19 cellular contexts compared by ENCODE assay signal in genomic region chr1:184053881-184054280, GRCh38. TPM values are rescaled to one million over a fixed set of nuclear protein-coding genes. Genes with fewer than 3 reads are reported as not detected.
DNase-seq lines count a peak whose midpoint lies in the region; ATAC-seq and TF ChIP-seq lines count a peak whose summit lies in the region.
"Had no signal": no experiment of that assay in that cellular context is flagged by ENCODE, and none has a peak within 500 bp of the region (broad histone marks: within the 10 kb centered on the region; RNA-seq: fewer than 3 reads in every experiment).

No MANE protein-coding gene starts in this region.

- H3K27ac Mint-ChIP-seq in stimulated activated naive CD8-positive, alpha-beta T cell treated with anti-CD3 and anti-CD28 coated beads, Interleukin-15, Interleukin-2, amounts not matched to agents 100 ng/mL and 50 ng/mL, for 24 hours: no peak overlapping the region
- no peak overlapping the region for H3K27ac Mint-ChIP-seq in activated naive CD8-positive, alpha-beta T cell treated with anti-CD3 and anti-CD28 coated beads, Interleukin-2, amount 50 U/mL, for 24 hours
- no peak overlapping the region for H3K27ac Mint-ChIP-seq in type B pancreatic cell
- H3K27ac Mint-ChIP-seq in activated CD4-positive, alpha-beta memory T cell treated with anti-CD3 and anti-CD28 coated beads, Interleukin-2, amount 10 ng/mL, durations not matched to agents 7 days and 5 days: no peak overlapping the region
- H3K27ac Mint-ChIP-seq: H9 had no signal

- peaks cover 3% of the 10 kb centered on the region; the same call in 1 of the 2 replicates for H3K36me3 ChIP-seq in Karpas-422 (ENCODE audit: insufficient read depth, low read length)
- H3K36me3 ChIP-seq: BE2C had no signal

- POLR2A ChIA-PET in activated CD4-positive, alpha-beta memory T cell treated with anti-CD3 and anti-CD28 coated beads, Interleukin-2, amount 10 ng/mL, durations not matched to agents 7 days and 5 days (lab: Charles Lee): no interaction called here

- H3K9me2 ChIP-seq in Karpas-422 (replicated peaks; ENCODE audit: insufficient read depth, low read length): no peaks in the 10 kb centered on the region

- no peaks in the 10 kb centered on the region for H3K9me3 ChIP-seq in Karpas-422 (ENCODE audit: low read length)
- H3K9me3 ChIP-seq: BE2C, gastrocnemius medialis, left ventricle myocardium inferior, spleen, tibial nerve had no signal

- no peak overlapping the region for H3K4me3 ChIP-seq in Karpas-422 (ENCODE audit: low read length)
- H3K4me3 ChIP-seq: gastrocnemius medialis, left ventricle myocardium inferior, spleen, tibial nerve had no signal

- no peak overlapping the region for H3K27ac ChIP-seq in Karpas-422 (ENCODE audit: low read length)
- H3K27ac ChIP-seq: gastrocnemius medialis, left ventricle myocardium inferior, spleen, tibial nerve had no signal

- peaks cover 13% of the 10 kb centered on the region for H3K27me3 Mint-ChIP-seq in stimulated activated naive CD8-positive, alpha-beta T cell treated with anti-CD3 and anti-CD28 coated beads, Interleukin-15, Interleukin-2, amounts not matched to agents 100 ng/mL and 50 ng/mL, for 24 hours
- H3K27me3 Mint-ChIP-seq in activated naive CD8-positive, alpha-beta T cell treated with anti-CD3 and anti-CD28 coated beads, Interleukin-2, amount 50 U/mL, for 24 hours: peaks cover 7% of the 10 kb centered on the region
- peaks cover 5% of the 10 kb centered on the region for H3K27me3 Mint-ChIP-seq in type B pancreatic cell
- peaks cover 16% of the 10 kb centered on the region for H3K27me3 Mint-ChIP-seq in activated CD4-positive, alpha-beta memory T cell treated with anti-CD3 and anti-CD28 coated beads, Interleukin-2, amount 10 ng/mL, durations not matched to agents 7 days and 5 days

- no peaks in the 10 kb centered on the region for H4K20me1 ChIP-seq in Karpas-422 (ENCODE audit: insufficient read depth, low read depth, low read length)

- peaks cover 7% of the 10 kb centered on the region; the same call in 1 of the 2 replicates for H3K79me2 ChIP-seq in Karpas-422 (ENCODE audit: low read length)

- ATAC-seq in stimulated activated naive CD8-positive, alpha-beta T cell treated with anti-CD3 and anti-CD28 coated beads, Interleukin-15, Interleukin-2, amounts not matched to agents 100 U/mL and 50 U/mL, for 24 hours: no peak
- ATAC-seq in activated naive CD8-positive, alpha-beta T cell treated with anti-CD3 and anti-CD28 coated beads, Interleukin-2, amount 50 U/mL, for 24 hours: no peak
- ATAC-seq in omental fat pad (ENCODE audit: low FRiP score): no peak
- ATAC-seq: gastrocnemius medialis had no signal

- H3K9me3 Mint-ChIP-seq in stimulated activated naive CD8-positive, alpha-beta T cell treated with anti-CD3 and anti-CD28 coated beads, Interleukin-15, Interleukin-2, amounts not matched to agents 100 ng/mL and 50 ng/mL, for 24 hours: peaks cover 7% of the 10 kb centered on the region
- no peaks in the 10 kb centered on the region for H3K9me3 Mint-ChIP-seq in activated naive CD8-positive, alpha-beta T cell treated with anti-CD3 and anti-CD28 coated beads, Interleukin-2, amount 50 U/mL, for 24 hours
- no peaks in the 10 kb centered on the region for H3K9me3 Mint-ChIP-seq in type B pancreatic cell
- H3K9me3 Mint-ChIP-seq in activated CD4-positive, alpha-beta memory T cell treated with anti-CD3 and anti-CD28 coated beads, Interleukin-2, amount 10 ng/mL, durations not matched to agents 7 days and 5 days: no peaks in the 10 kb centered on the region
- H3K9me3 Mint-ChIP-seq: H9 had no signal

- H3K4me1 ChIP-seq in Karpas-422 (ENCODE audit: low read length): peaks cover 18% of the 10 kb centered on the region

- H3K4me2 ChIP-seq in Karpas-422 (ENCODE audit: low read depth, low read length, poor library complexity, severe bottlenecking): peak overlapping the region; percentile 4

- no peak overlapping the region for H2AFZ ChIP-seq in Karpas-422 (ENCODE audit: low read length)

- CTCF ChIA-PET in activated CD4-positive, alpha-beta memory T cell treated with anti-CD3 and anti-CD28 coated beads, Interleukin-2, amount 10 ng/mL, durations not matched to agents 7 days and 5 days (lab: Charles Lee): no interaction called here

- H3K9ac ChIP-seq in Karpas-422 (ENCODE audit: low read length): no peak overlapping the region

- TF ChIP-seq CTCF in type B pancreatic cell (conservative IDR thresholded peaks at IDR 0.05) (no peak), omental fat pad (IDR thresholded peaks at IDR 0.05) (no peak)

- H3K4me1 Mint-ChIP-seq in stimulated activated naive CD8-positive, alpha-beta T cell treated with anti-CD3 and anti-CD28 coated beads, Interleukin-15, Interleukin-2, amounts not matched to agents 100 ng/mL and 50 ng/mL, for 24 hours (ENCODE audit: low read depth): peaks cover 48% of the 10 kb centered on the region
- H3K4me1 Mint-ChIP-seq in activated naive CD8-positive, alpha-beta T cell treated with anti-CD3 and anti-CD28 coated beads, Interleukin-2, amount 50 U/mL, for 24 hours: peaks cover 49% of the 10 kb centered on the region
- H3K4me1 Mint-ChIP-seq in type B pancreatic cell (ENCODE audit: unreplicated experiment): peaks cover 22% of the 10 kb centered on the region
- peaks cover 35% of the 10 kb centered on the region for H3K4me1 Mint-ChIP-seq in activated CD4-positive, alpha-beta memory T cell treated with anti-CD3 and anti-CD28 coated beads, Interleukin-2, amount 10 ng/mL, durations not matched to agents 7 days and 5 days

- no peak for DNase-seq in stimulated activated naive CD8-positive, alpha-beta T cell treated with anti-CD3 and anti-CD28 coated beads, Interleukin-15, Interleukin-2, amounts not matched to agents 100 U/mL and 50 U/mL, for 24 hours
- DNase-seq in Karpas-422 (no peak), type B pancreatic cell (ENCODE audit: extremely low spot score, unreplicated experiment) (no peak), omental fat pad (ENCODE audit: low spot score) (no peak), globus pallidus (ENCODE audit: low spot score) (no peak)
- no peak for DNase-seq in activated naive CD8-positive, alpha-beta T cell treated with anti-CD3 and anti-CD28 coated beads, Interleukin-2, amount 50 U/mL, for 24 hours
- DNase-seq in activated CD4-positive, alpha-beta memory T cell treated with anti-CD3 and anti-CD28 coated beads, Interleukin-2, amount 10 ng/mL, durations not matched to agents 7 days and 5 days: no peak
- DNase-seq: activated naive CD4-positive, alpha-beta T cell treated with Interleukin-2 at 50 U/mL for 16 hours; BE2C; DMS53; gastrocnemius medialis; H9; left ventricle myocardium inferior; NCI-H1092 treated with DMSO at 0.1 percent for 48 hours; NCI-H2107; NCI-H69; spleen had no signal

- peak overlapping the region; percentile 67 for H3K4me3 Mint-ChIP-seq in stimulated activated naive CD8-positive, alpha-beta T cell treated with anti-CD3 and anti-CD28 coated beads, Interleukin-15, Interleukin-2, amounts not matched to agents 100 ng/mL and 50 ng/mL, for 24 hours
- H3K4me3 Mint-ChIP-seq in activated naive CD8-positive, alpha-beta T cell treated with anti-CD3 and anti-CD28 coated beads, Interleukin-2, amount 50 U/mL, for 24 hours: peak overlapping the region; percentile 44
- peak overlapping the region; percentile 55 for H3K4me3 Mint-ChIP-seq in type B pancreatic cell
- no peak overlapping the region for H3K4me3 Mint-ChIP-seq in activated CD4-positive, alpha-beta memory T cell treated with anti-CD3 and anti-CD28 coated beads, Interleukin-2, amount 10 ng/mL, durations not matched to agents 7 days and 5 days
- H3K4me3 Mint-ChIP-seq: H9 had no signal

- H3K36me3 Mint-ChIP-seq in stimulated activated naive CD8-positive, alpha-beta T cell treated with anti-CD3 and anti-CD28 coated beads, Interleukin-15, Interleukin-2, amounts not matched to agents 100 ng/mL and 50 ng/mL, for 24 hours (ENCODE audit: low read depth): peaks cover 47% of the 10 kb centered on the region
- peaks cover 26% of the 10 kb centered on the region for H3K36me3 Mint-ChIP-seq in activated naive CD8-positive, alpha-beta T cell treated with anti-CD3 and anti-CD28 coated beads, Interleukin-2, amount 50 U/mL, for 24 hours (ENCODE audit: low read depth)
- peaks cover 14% of the 10 kb centered on the region for H3K36me3 Mint-ChIP-seq in type B pancreatic cell
- H3K36me3 Mint-ChIP-seq in activated CD4-positive, alpha-beta memory T cell treated with anti-CD3 and anti-CD28 coated beads, Interleukin-2, amount 10 ng/mL, durations not matched to agents 7 days and 5 days (ENCODE audit: low read depth): peaks cover 40% of the 10 kb centered on the region

- H3K27me3 ChIP-seq in Karpas-422 (ENCODE audit: low read length): peaks cover 5% of the 10 kb centered on the region; the same call in 1 of the 2 replicates
- H3K27me3 ChIP-seq: BE2C, gastrocnemius medialis, tibial nerve had no signal

RNA-seq across cellular contexts. Expression of gene TSEN15, which starts 2.4 kb away (rescaled TPM):
- total RNA-seq in Karpas-422 (2014; rRNA removed; shearing (Covaris generic); ENCODE audit: low replicate concordance): 46.2 and 79.7 TPM in 2 replicates
- total RNA-seq in type B pancreatic cell (ENCODE audit: low replicate concordance) (21.1 and 24.5 TPM in 2 replicates), omental fat pad (10 to 100 TPM; 16.2 to 29.0 (median 23.8) TPM)
- 10 to 100 TPM; 52.6 to 53.7 TPM for total RNA-seq in activated CD4-positive, alpha-beta memory T cell treated with anti-CD3 and anti-CD28 coated beads, Interleukin-2, amount 10 ng/mL, durations not matched to agents 7 days and 5 days

RNA-seq across cellular contexts. Expression of gene COLGALT2, which starts 16.4 kb away (rescaled TPM):
- total RNA-seq in Karpas-422 (2014; rRNA removed; shearing (Covaris generic); ENCODE audit: low replicate concordance): 0.04 TPM in 1 of 2 replicates, not detected in the other
- total RNA-seq in type B pancreatic cell (ENCODE audit: low replicate concordance): 1.4 and 4.8 TPM in 2 replicates
- 1 to 10 TPM; 2.6 to 2.9 TPM for total RNA-seq in activated CD4-positive, alpha-beta memory T cell treated with anti-CD3 and anti-CD28 coated beads, Interleukin-2, amount 10 ng/mL, durations not matched to agents 7 days and 5 days
- total RNA-seq in omental fat pad: 1 to 10 TPM in 3 of 4 donors, under 1 TPM in 1; 0.72 to 6.1 (median 1.7) TPM
